Comparison of ENCODE assay signal across 8 cellular contexts in genomic region chr3:60010778-60011177, GRCh38.
DNase-seq lines count a peak whose midpoint lies in the region; ATAC-seq and TF ChIP-seq lines count a peak whose summit lies in the region.

No MANE protein-coding gene starts in this region.

- H3K36me3 ChIP-seq in breast epithelium, result no peaks in the 10 kb centered on the region
- H3K36me3 ChIP-seq in vagina, result no peaks in the 10 kb centered on the region

- peak; percentile 69 for DNase-seq in T-helper 2 cell treated with Interferon-gamma antibody and Interleukin-4, amounts not matched to agents 5 μg/mL and 100 μg/mL, for 36 hours (ENCODE audit: low spot score)
- DNase-seq in left kidney (ENCODE audit: low read depth, low spot score) (peak; percentile 35), breast epithelium (ENCODE audit: low spot score in 2 of 2) (no peak), mucosa of gallbladder (ENCODE audit: low spot score) (no peak), GM03348 (ENCODE audit: low spot score) (no peak), vagina (ENCODE audit: extremely low spot score in 2 of 2) (no peak)

- H3K4me3 Mint-ChIP-seq in T-helper 2 cell treated with Interferon-gamma antibody and Interleukin-4, amounts not matched to agents 5 μg/mL and 100 μg/mL, for 36 hours, result peak overlapping the region; percentile 84

- intact Hi-C loops in breast epithelium (cut with DNase I; ENCODE audit: low total_unique reads), result no loop called here
- intact Hi-C loops in vagina (cut with DNase I), result no loop called here

- H3K4me3 ChIP-seq in breast epithelium (no peak overlapping the region), vagina (peak overlapping the region in 1 of 2 donors; percentile 2)

- ATAC-seq in GM18502 (IDR thresholded peaks at IDR 0.05; ENCODE audit: poor library complexity, unreplicated experiment), result peak; percentile 97
- peak; percentile 98 for ATAC-seq in HG02885 (IDR thresholded peaks at IDR 0.05; ENCODE audit: poor library complexity, unreplicated experiment)

- no peaks in the 10 kb centered on the region for H3K9me3 Mint-ChIP-seq in T-helper 2 cell treated with Interferon-gamma antibody and Interleukin-4, amounts not matched to agents 5 μg/mL and 100 μg/mL, for 36 hours

- H3K27ac Mint-ChIP-seq in T-helper 2 cell treated with Interferon-gamma antibody and Interleukin-4, amounts not matched to agents 5 μg/mL and 100 μg/mL, for 36 hours, result peak overlapping the region; percentile 99

- no peaks in the 10 kb centered on the region for H3K27me3 ChIP-seq in breast epithelium
- H3K27me3 ChIP-seq in vagina, result no peaks in the 10 kb centered on the region

- H3K4me1 ChIP-seq in breast epithelium, result no peaks in the 10 kb centered on the region
- peaks cover 9% of the 10 kb centered on the region for H3K4me1 ChIP-seq in vagina

- no peaks in the 10 kb centered on the region for H3K9me3 ChIP-seq in breast epithelium
- H3K9me3 ChIP-seq in vagina, result no peaks in the 10 kb centered on the region

- TF ChIP-seq CTCF in breast epithelium (IDR thresholded peaks at IDR 0.05) (no peak), vagina (IDR thresholded peaks at IDR 0.05) (no peak)

- H3K27ac ChIP-seq in breast epithelium, result no peak overlapping the region
- no peak overlapping the region for H3K27ac ChIP-seq in vagina

- H3K27me3 Mint-ChIP-seq in T-helper 2 cell treated with Interferon-gamma antibody and Interleukin-4, amounts not matched to agents 5 μg/mL and 100 μg/mL, for 36 hours (ENCODE audit: low read depth), result no peaks in the 10 kb centered on the region

- H3K36me3 Mint-ChIP-seq in T-helper 2 cell treated with Interferon-gamma antibody and Interleukin-4, amounts not matched to agents 5 μg/mL and 100 μg/mL, for 36 hours (ENCODE audit: low read depth), result peaks cover 40% of the 10 kb centered on the region

- TF ChIP-seq POLR2A in breast epithelium (IDR thresholded peaks at IDR 0.05) (no peak), vagina (IDR thresholded peaks at IDR 0.05) (no peak)

- peaks cover 59% of the 10 kb centered on the region for H3K4me1 Mint-ChIP-seq in T-helper 2 cell treated with Interferon-gamma antibody and Interleukin-4, amounts not matched to agents 5 μg/mL and 100 μg/mL, for 36 hours (ENCODE audit: low read depth)

Comparison
In these comparisons a context has a peak if more than half of its experiments do, and no peak if none do; other contexts are left out.
1. DNase-seq: peak in T-helper 2 cell treated with Interferon-gamma antibody and Interleukin-4, amounts not matched to agents 5 μg/mL and 100 μg/mL, for 36 hours (single experiment) and left kidney (single experiment); none in breast epithelium (0 of 2), mucosa of gallbladder (single experiment), GM03348 (single experiment) and vagina (0 of 2).